1 cellular context compared by ENCODE assay signal in genomic region chr19:49058592-49058991, GRCh38.
A peak's percentile ranks its signal among the peaks of the same experiment; 100 is the strongest.
TF ChIP-seq lines count a peak whose summit lies in the region.

No MANE protein-coding gene starts in this region.

TF ChIP-seq in HepG2, 621 proteins besides CTCF, POLR2A, EP300 and RAD21:
- TF ChIP-seq, protein P1, sequence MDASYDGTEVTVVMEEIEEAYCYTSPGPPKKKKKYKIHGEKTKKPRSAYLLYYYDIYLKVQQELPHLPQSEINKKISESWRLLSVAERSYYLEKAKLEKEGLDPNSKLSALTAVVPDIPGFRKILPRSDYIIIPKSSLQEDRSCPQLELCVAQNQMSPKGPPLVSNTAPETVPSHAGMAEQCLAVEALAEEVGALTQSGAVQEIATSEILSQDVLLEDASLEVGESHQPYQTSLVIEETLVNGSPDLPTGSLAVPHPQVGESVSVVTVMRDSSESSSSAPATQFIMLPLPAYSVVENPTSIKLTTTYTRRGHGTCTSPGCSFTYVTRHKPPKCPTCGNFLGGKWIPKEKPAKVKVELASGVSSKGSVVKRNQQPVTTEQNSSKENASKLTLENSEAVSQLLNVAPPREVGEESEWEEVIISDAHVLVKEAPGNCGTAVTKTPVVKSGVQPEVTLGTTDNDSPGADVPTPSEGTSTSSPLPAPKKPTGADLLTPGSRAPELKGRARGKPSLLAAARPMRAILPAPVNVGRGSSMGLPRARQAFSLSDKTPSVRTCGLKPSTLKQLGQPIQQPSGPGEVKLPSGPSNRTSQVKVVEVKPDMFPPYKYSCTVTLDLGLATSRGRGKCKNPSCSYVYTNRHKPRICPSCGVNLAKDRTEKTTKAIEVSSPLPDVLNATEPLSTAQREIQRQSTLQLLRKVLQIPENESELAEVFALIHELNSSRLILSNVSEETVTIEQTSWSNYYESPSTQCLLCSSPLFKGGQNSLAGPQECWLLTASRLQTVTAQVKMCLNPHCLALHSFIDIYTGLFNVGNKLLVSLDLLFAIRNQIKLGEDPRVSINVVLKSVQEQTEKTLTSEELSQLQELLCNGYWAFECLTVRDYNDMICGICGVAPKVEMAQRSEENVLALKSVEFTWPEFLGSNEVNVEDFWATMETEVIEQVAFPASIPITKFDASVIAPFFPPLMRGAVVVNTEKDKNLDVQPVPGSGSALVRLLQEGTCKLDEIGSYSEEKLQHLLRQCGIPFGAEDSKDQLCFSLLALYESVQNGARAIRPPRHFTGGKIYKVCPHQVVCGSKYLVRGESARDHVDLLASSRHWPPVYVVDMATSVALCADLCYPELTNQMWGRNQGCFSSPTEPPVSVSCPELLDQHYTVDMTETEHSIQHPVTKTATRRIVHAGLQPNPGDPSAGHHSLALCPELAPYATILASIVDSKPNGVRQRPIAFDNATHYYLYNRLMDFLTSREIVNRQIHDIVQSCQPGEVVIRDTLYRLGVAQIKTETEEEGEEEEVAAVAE (CRISPR knock-in tag; IDR thresholded peaks at IDR 0.05; ENCODE audit: borderline replicate concordance): 0 out of 2 replicates have a peak, but pooled peaks have one; percentile 46
- TF ChIP-seq GATA4 (IDR thresholded peaks at IDR 0.05; ENCODE audit: borderline replicate concordance, low read depth): no peak
